In genomic region chr20:35333606-35334005, GRCh38 we compare ENCODE assay signal across 29 cellular contexts. TPM values are rescaled to one million over a fixed set of nuclear protein-coding genes. Genes with fewer than 3 reads are reported as not detected.
DNase-seq lines count a peak whose midpoint lies in the region; ATAC-seq and TF ChIP-seq lines count a peak whose summit lies in the region.
"Had no signal": no experiment of that assay in that cellular context is flagged by ENCODE, and none has a peak within 500 bp of the region (broad histone marks: within the 10 kb centered on the region; RNA-seq: fewer than 3 reads in every experiment).

No MANE protein-coding gene starts in this region.

- peak overlapping the region; percentile 65 for H3K27ac Mint-ChIP-seq in chondrocyte (ENCODE audit: unreplicated experiment)
- H3K27ac Mint-ChIP-seq: activated naive CD4-positive, alpha-beta T cell treated with anti-CD3 and anti-CD28 coated beads for 36 hours; activated T-helper 1 cell treated with anti-CD3 and anti-CD28 coated beads, Interleukin-12 subunit alpha, Interleukin-12 subunit beta, Interleukin-2, Interleukin-4 antibody, amounts not matched to agents 30 ng/mL and 10 ng/mL and 1 ng/mL, durations not matched to agents 14 hours and 24 hours and 36 hours; GM23338; naive B cell had no signal

- 14 to 39% methylated on average over 4 of the region's 4 CpGs for whole genome bisulfite sequencing in thyroid gland, 2 donors

- H3K27me3 ChIP-seq in muscle layer of colon (ENCODE audit: control insufficient read depth in 1 of 2, insufficient read depth in 2 of 2, low read length in 2 of 2) (no peaks in the 10 kb centered on the region), thyroid gland (no peaks in the 10 kb centered on the region)
- H3K27me3 ChIP-seq: breast epithelium, upper lobe of left lung had no signal

- no peak overlapping the region for H3K9ac ChIP-seq in muscle layer of colon (ENCODE audit: low read length)

- H3K9me3 ChIP-seq in muscle layer of colon (ENCODE audit: low read length) = no peaks in the 10 kb centered on the region
- H3K9me3 ChIP-seq in thyroid gland = no peaks in the 10 kb centered on the region
- H3K9me3 ChIP-seq: breast epithelium, upper lobe of left lung had no signal

- no peaks in the 10 kb centered on the region for H3K27me3 Mint-ChIP-seq in chondrocyte (ENCODE audit: low read depth)
- H3K27me3 Mint-ChIP-seq: naive B cell had no signal

- DNase-seq in NCI-H446 treated with DMSO at 0.1 percent for 48 hours (lab: John Stamatoyannopoulos, UW) = peak; percentile 20
- DNase-seq in chondrocyte (ENCODE audit: low spot score) = no peak
- DNase-seq in thyroid gland = no peak
- DNase-seq in HCEC 1CT = no peak
- DNase-seq in NCI-H2107 treated with DMSO at 0.1 percent for 48 hours (lab: John Stamatoyannopoulos, UW; ENCODE audit: unreplicated experiment) = no peak
- DNase-seq: activated CD4-positive, alpha-beta T cell treated with anti-CD3 and anti-CD28 coated beads, Interleukin-2, amount 50 U/mL, for 4 hours; activated naive CD4-positive, alpha-beta T cell treated with anti-CD3 and anti-CD28 coated beads for 36 hours; amniotic stem cell; DND-41; Karpas-422; mesendoderm; MV-4-11; naive B cell; NCI-H2171 treated with DMSO at 0.1 percent for 48 hours; NCI-H524 treated with DMSO at 0.1 percent for 48 hours; occipital lobe; stimulated activated CD4-positive, alpha-beta T cell treated with anti-CD3 and anti-CD28 coated beads, Interleukin-1b, Interleukin-23, amount 100 ng/mL, for 48 hours; stimulated activated CD8-positive, alpha-beta memory T cell treated with anti-CD3 and anti-CD28 coated beads, Interleukin-4, amount 100 ng/mL, for 48 hours; T-helper 1 cell; upper lobe of left lung had no signal

- peaks cover 65% of the 10 kb centered on the region for H3K4me1 ChIP-seq in muscle layer of colon (ENCODE audit: insufficient read depth, low read length)
- peaks cover 15 to 16% of the 10 kb centered on the region in 2 donors for H3K4me1 ChIP-seq in thyroid gland

- H3K27ac ChIP-seq in muscle layer of colon (ENCODE audit: low read depth, low read length) (peak overlapping the region; percentile 39), thyroid gland (peak overlapping the region; percentile 46 to 64 (median 55))
- H3K27ac ChIP-seq: breast epithelium, C4-2B, upper lobe of left lung had no signal

- no peaks in the 10 kb centered on the region for H3K9me3 Mint-ChIP-seq in chondrocyte (ENCODE audit: low read depth)
- H3K9me3 Mint-ChIP-seq: activated naive CD4-positive, alpha-beta T cell treated with anti-CD3 and anti-CD28 coated beads for 36 hours; activated T-helper 1 cell treated with anti-CD3 and anti-CD28 coated beads, Interleukin-12 subunit alpha, Interleukin-12 subunit beta, Interleukin-2, Interleukin-4 antibody, amounts not matched to agents 30 ng/mL and 10 ng/mL and 1 ng/mL, durations not matched to agents 14 hours and 24 hours and 36 hours; GM23338; naive B cell had no signal

- H3K36me3 Mint-ChIP-seq in chondrocyte (ENCODE audit: low read depth) = no peaks in the 10 kb centered on the region

- no peaks in the 10 kb centered on the region for H3K36me3 ChIP-seq in muscle layer of colon (ENCODE audit: insufficient read depth, low read length)
- no peaks in the 10 kb centered on the region for H3K36me3 ChIP-seq in thyroid gland
- H3K36me3 ChIP-seq: breast epithelium, upper lobe of left lung had no signal

- no peak overlapping the region for H3K4me3 Mint-ChIP-seq in chondrocyte (ENCODE audit: unreplicated experiment)
- H3K4me3 Mint-ChIP-seq: activated naive CD4-positive, alpha-beta T cell treated with anti-CD3 and anti-CD28 coated beads for 36 hours; activated T-helper 1 cell treated with anti-CD3 and anti-CD28 coated beads, Interleukin-12 subunit alpha, Interleukin-12 subunit beta, Interleukin-2, Interleukin-4 antibody, amounts not matched to agents 30 ng/mL and 10 ng/mL and 1 ng/mL, durations not matched to agents 14 hours and 24 hours and 36 hours; GM23338; naive B cell had no signal

- H3K4me1 Mint-ChIP-seq in chondrocyte (ENCODE audit: low read depth) = peaks cover 47% of the 10 kb centered on the region
- H3K4me1 Mint-ChIP-seq: naive B cell had no signal

- H3K4me3 ChIP-seq in muscle layer of colon (ENCODE audit: low read depth in 1 of 2, low read length in 2 of 2) = no peak overlapping the region
- no peak overlapping the region for H3K4me3 ChIP-seq in thyroid gland (replicated peaks in 1 of 3)
- H3K4me3 ChIP-seq: breast epithelium, GM23338, smooth muscle cell, upper lobe of left lung had no signal

- no peak for ATAC-seq in GM21515 (IDR thresholded peaks at IDR 0.05; ENCODE audit: unreplicated experiment)
- ATAC-seq: GM23338 had no signal

- TF ChIP-seq CTCF in chondrocyte (IDR thresholded peaks at IDR 0.05) = no peak
- no peak for TF ChIP-seq CTCF in thyroid gland (IDR thresholded peaks at IDR 0.05)

- no peak for TF ChIP-seq POLR2A in thyroid gland (IDR thresholded peaks at IDR 0.05)

- intact Hi-C loops in thyroid gland (cut with DNase I) = no loop called here

RNA-seq across cellular contexts. Expression of gene FAM83C, which starts 41.4 kb away (rescaled TPM):
- total RNA-seq in chondrocyte = not detected in 3 replicates
- total RNA-seq in thyroid gland = not detected
- total RNA-seq: activated naive CD4-positive, alpha-beta T cell treated with anti-CD3 and anti-CD28 coated beads for 36 hours; activated T-helper 1 cell treated with anti-CD3 and anti-CD28 coated beads, Interleukin-12 subunit alpha, Interleukin-12 subunit beta, Interleukin-2, Interleukin-4 antibody, amounts not matched to agents 30 ng/mL and 10 ng/mL and 1 ng/mL, durations not matched to agents 14 hours and 24 hours and 36 hours; fibroblast of villous mesenchyme; occipital lobe; renal cortical epithelial cell; upper lobe of left lung had no signal

RNA-seq across cellular contexts. Expression of gene EIF6, which starts 49.0 kb away (rescaled TPM):
- total RNA-seq in chondrocyte (117 to 125 TPM (median 123 TPM) in 3 replicates), thyroid gland (10 to 100 TPM; 30.3 to 94.2 (median 65.7) TPM)

RNA-seq across cellular contexts. Expression of gene MMP24OS, which starts 55.7 kb away (rescaled TPM):
- total RNA-seq in chondrocyte = 89.8 to 94.6 TPM (median 91.5 TPM) in 3 replicates
- total RNA-seq in thyroid gland = 10 to 100 TPM; 18.3 to 40.3 (median 28.8) TPM
